In genomic region chr5:104312481-104312880, GRCh38 we compare ENCODE assay signal across 22 cellular contexts.
"Had no signal": no experiment of that assay in that cellular context is flagged by ENCODE, and none has a peak within 500 bp of the region (broad histone marks: within the 10 kb centered on the region; RNA-seq: fewer than 3 reads in every experiment).

No MANE protein-coding gene starts in this region.

- H3K27ac ChIP-seq: coronary artery, dorsolateral prefrontal cortex, esophagus muscularis mucosa, foreskin keratinocyte, gastrocnemius medialis, heart right ventricle, left lung, lower lobe of right lung had no signal

- ATAC-seq: foreskin keratinocyte; gastrocnemius medialis; heart right ventricle; left cardiac atrium; left lung; left ventricle myocardium superior; lower lobe of right lung; naive thymus-derived CD4-positive, alpha-beta T cell; natural killer cell had no signal

- FAIRE-seq: endothelial cell of umbilical vein, islet of Langerhans, keratinocyte had no signal

- DNase-seq: dermis blood vessel endothelial cell; dorsolateral prefrontal cortex; effector CD4-positive, alpha-beta T cell; effector memory CD4-positive, alpha-beta T cell; foreskin keratinocyte; gastrocnemius medialis; glutamatergic neuron; head of caudate nucleus; heart right ventricle; hippocampal formation; left cardiac atrium; left lung; left ventricle myocardium superior; lower lobe of right lung; mesenchymal stem cell; naive thymus-derived CD4-positive, alpha-beta T cell; natural killer cell had no signal
